Comparison of ENCODE assay signal across 1 cellular context in genomic region chr7:155950898-155951553, GRCh38.
TF ChIP-seq lines count a peak whose summit lies in the region.

No MANE protein-coding gene starts in this region.

TF ChIP-seq in HCT116, 20 proteins besides CTCF, POLR2A, EP300 and RAD21 (continued from another document):
- no peak for TF ChIP-seq REST (IDR thresholded peaks at IDR 0.05; ENCODE audit: low read depth)
- TF ChIP-seq SP1 (IDR thresholded peaks at IDR 0.05; ENCODE audit: low read depth) = no peak
- no peak for TF ChIP-seq MAX (IDR thresholded peaks at IDR 0.05)
- TF ChIP-seq JUND (IDR thresholded peaks at IDR 0.05) = no peak
